21 cellular contexts compared by ENCODE assay signal in the genomic region with DNA sequence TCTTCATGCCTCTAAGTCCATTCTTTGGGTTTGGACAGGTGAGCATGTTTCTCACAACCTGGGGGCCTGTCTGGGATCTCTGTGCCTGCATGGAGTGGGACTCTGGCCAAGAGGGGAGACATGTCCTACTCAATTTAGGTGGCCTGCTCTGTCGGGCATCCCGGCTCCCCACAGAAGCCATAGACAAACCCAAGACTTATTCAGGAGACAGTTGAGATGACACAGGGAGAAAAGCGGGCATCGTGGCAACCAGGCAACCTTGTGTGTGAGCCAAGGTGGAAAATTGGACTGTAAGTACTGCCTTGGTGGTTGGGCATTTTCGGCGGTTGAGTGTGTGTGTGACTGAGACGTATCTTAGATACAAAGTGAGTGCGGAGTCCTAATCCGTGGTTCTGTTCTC. TPM values are rescaled to one million over a fixed set of nuclear protein-coding genes. Genes with fewer than 3 reads are reported as not detected.
DNase-seq lines count a peak whose midpoint lies in the region; FAIRE-seq and TF ChIP-seq lines count a peak whose summit lies in the region.
"Had no signal": no experiment of that assay in that cellular context is flagged by ENCODE, and none has a peak within 500 bp of the region (broad histone marks: within the 10 kb centered on the region; RNA-seq: fewer than 3 reads in every experiment).

No MANE protein-coding gene starts in this region.

- H3K36me3 ChIP-seq in Caco-2 (ENCODE audit: control insufficient read depth, insufficient read depth, low read length), result no peaks in the 10 kb centered on the region

- H3K36me3 Mint-ChIP-seq in Caco-2 (ENCODE audit: insufficient read depth, unreplicated experiment) (peaks cover 18% of the 10 kb centered on the region), osteocyte (ENCODE audit: unreplicated experiment) (peaks cover 10% of the 10 kb centered on the region)
- peaks cover 45% of the 10 kb centered on the region for H3K36me3 Mint-ChIP-seq in activated T-helper 2 cell treated with anti-CD3 and anti-CD28 coated beads, Interferon-gamma antibody, Interleukin-2, Interleukin-4, amounts not matched to agents 10 μg/mL and 5 μg/mL and 100 μg/mL, durations not matched to agents 14 hours and 24 hours and 36 hours (ENCODE audit: low read depth)
- H3K36me3 Mint-ChIP-seq: IgD-negative memory B cell had no signal

- H3K4me1 Mint-ChIP-seq in Caco-2 (ENCODE audit: low read depth, unreplicated experiment) (peaks cover 47% of the 10 kb centered on the region), osteocyte (ENCODE audit: unreplicated experiment) (peaks cover 22% of the 10 kb centered on the region)
- H3K4me1 Mint-ChIP-seq in activated T-helper 2 cell treated with anti-CD3 and anti-CD28 coated beads, Interferon-gamma antibody, Interleukin-2, Interleukin-4, amounts not matched to agents 10 μg/mL and 5 μg/mL and 100 μg/mL, durations not matched to agents 14 hours and 24 hours and 36 hours (ENCODE audit: low read depth), result peaks cover 61% of the 10 kb centered on the region

- BruUV-seq in Caco-2 (replicated peaks; lab: Mats Ljungman, UMichigan), result TSS peak; percentile 34

- H3K9me3 Mint-ChIP-seq in Caco-2 (ENCODE audit: unreplicated experiment) (no peaks in the 10 kb centered on the region), osteocyte (ENCODE audit: unreplicated experiment) (peaks cover 15% of the 10 kb centered on the region)
- peaks cover 11% of the 10 kb centered on the region for H3K9me3 Mint-ChIP-seq in activated T-helper 2 cell treated with anti-CD3 and anti-CD28 coated beads, Interferon-gamma antibody, Interleukin-2, Interleukin-4, amounts not matched to agents 10 μg/mL and 5 μg/mL and 100 μg/mL, durations not matched to agents 14 hours and 24 hours and 36 hours

- FAIRE-seq in RCC 7860 (lab: Jason Lieb, UNC), result no peak
- FAIRE-seq: A204.1, D721Med, G401.6, GM12892, GM19239 had no signal

- CTCF ChIA-PET in Caco-2 (lab: Charles Lee), result no interaction called here

- no peaks in the 10 kb centered on the region for H3K9me3 ChIP-seq in Caco-2

- H3K27ac Mint-ChIP-seq in Caco-2 (ENCODE audit: unreplicated experiment) (peak overlapping the region; percentile 92), osteocyte (ENCODE audit: unreplicated experiment) (peak overlapping the region; percentile 13)
- no peak overlapping the region for H3K27ac Mint-ChIP-seq in activated T-helper 2 cell treated with anti-CD3 and anti-CD28 coated beads, Interferon-gamma antibody, Interleukin-2, Interleukin-4, amounts not matched to agents 10 μg/mL and 5 μg/mL and 100 μg/mL, durations not matched to agents 14 hours and 24 hours and 36 hours
- H3K27ac Mint-ChIP-seq: IgD-negative memory B cell had no signal

- TF ChIP-seq CTCF in Caco-2 (IDR thresholded peaks at IDR 0.05; ENCODE audit: insufficient read depth in 1 of 2, low read depth in 1 of 2, low read length in 1 of 2, severe bottlenecking in 1 of 2, unreplicated experiment in 1 of 2), result no peak
- TF ChIP-seq CTCF in coronary artery (IDR thresholded peaks at IDR 0.05), result no peak
- TF ChIP-seq CTCF in osteocyte (IDR thresholded peaks at IDR 0.05), result no peak

- POLR2A ChIA-PET in Caco-2 (lab: Charles Lee), result no interaction called here

- H3K27me3 ChIP-seq in Caco-2 (replicated peaks; ENCODE audit: control insufficient read depth, insufficient read depth, low read length), result no peaks in the 10 kb centered on the region

- H3K27ac ChIP-seq in coronary artery, result no peak overlapping the region
- H3K27ac ChIP-seq: RWPE1 had no signal

- H3K4me1 ChIP-seq in Caco-2, result peaks cover 76% of the 10 kb centered on the region

- no peaks in the 10 kb centered on the region for H3K27me3 Mint-ChIP-seq in Caco-2 (ENCODE audit: insufficient read depth, unreplicated experiment)
- H3K27me3 Mint-ChIP-seq in osteocyte (ENCODE audit: unreplicated experiment), result no peaks in the 10 kb centered on the region
- no peaks in the 10 kb centered on the region for H3K27me3 Mint-ChIP-seq in activated T-helper 2 cell treated with anti-CD3 and anti-CD28 coated beads, Interferon-gamma antibody, Interleukin-2, Interleukin-4, amounts not matched to agents 10 μg/mL and 5 μg/mL and 100 μg/mL, durations not matched to agents 14 hours and 24 hours and 36 hours (ENCODE audit: low read depth)
- H3K27me3 Mint-ChIP-seq: IgD-negative memory B cell had no signal

- H3K4me3 ChIP-seq in Caco-2 (ENCODE audit: low read depth, low read length), result no peak overlapping the region
- H3K4me3 ChIP-seq in coronary artery, result no peak overlapping the region

- intact Hi-C loops in Caco-2 (cut with micrococcal nuclease; ENCODE audit: unreplicated experiment), result loop anchor here (2.0 kb wide), 1 partner anchor 77 kb away; no protein-coding TSS in a partner anchor
- intact Hi-C loops in activated T-helper 2 cell treated with anti-CD3 and anti-CD28 coated beads, Interferon-gamma antibody, Interleukin-2, Interleukin-4, amounts not matched to agents 10 μg/mL and 5 μg/mL and 100 μg/mL, durations not matched to agents 14 hours and 24 hours and 36 hours (cut with micrococcal nuclease), result no loop called here

- DNase-seq in activated CD8-positive, alpha-beta memory T cell treated with anti-CD3 and anti-CD28 coated beads, Interleukin-2, amount 50 U/mL, for 48 hours, result peak; percentile 25
- no peak for DNase-seq in activated CD8-positive, alpha-beta memory T cell treated with anti-CD3 and anti-CD28 coated beads, Interleukin-2, amount 50 U/mL, for 4 hours
- DNase-seq in Caco-2 (no peak), coronary artery (ENCODE audit: low spot score) (peak; percentile 56), osteocyte (ENCODE audit: extremely low spot score, unreplicated experiment) (peak; percentile 72), SHP77 treated with DMSO at 0.1 percent for 48 hours (lab: John Stamatoyannopoulos, UW) (no peak), RCC 7860 (ENCODE audit: low spot score) (no peak)
- DNase-seq in activated T-helper 2 cell treated with anti-CD3 and anti-CD28 coated beads, Interferon-gamma antibody, Interleukin-2, Interleukin-4, amounts not matched to agents 10 μg/mL and 5 μg/mL and 100 μg/mL, durations not matched to agents 14 hours and 24 hours and 36 hours (ENCODE audit: low spot score), result no peak
- DNase-seq: C1 segment of cervical spinal cord, DMS79 treated with DMSO at 0.1 percent for 48 hours, MV-4-11, NCI-H1436, NCI-H2081 treated with DMSO at 0.1 percent for 48 hours, NCI-H524 had no signal

- H3K4me3 Mint-ChIP-seq in Caco-2 (ENCODE audit: unreplicated experiment) (peak overlapping the region; percentile 65), osteocyte (ENCODE audit: unreplicated experiment) (no peak overlapping the region)
- no peak overlapping the region for H3K4me3 Mint-ChIP-seq in activated T-helper 2 cell treated with anti-CD3 and anti-CD28 coated beads, Interferon-gamma antibody, Interleukin-2, Interleukin-4, amounts not matched to agents 10 μg/mL and 5 μg/mL and 100 μg/mL, durations not matched to agents 14 hours and 24 hours and 36 hours (ENCODE audit: low read depth)
- H3K4me3 Mint-ChIP-seq: IgD-negative memory B cell had no signal

RNA-seq across cellular contexts. Expression of a gene that starts 40.5 kb away (rescaled TPM):
- total RNA-seq in Caco-2 (2022), result 14.7 and 18.1 TPM in 2 replicates
- total RNA-seq in osteocyte, result 11.9 and 12.7 TPM in 2 replicates
- 28.4 and 31.0 TPM in 2 replicates for total RNA-seq in activated T-helper 2 cell treated with anti-CD3 and anti-CD28 coated beads, Interferon-gamma antibody, Interleukin-2, Interleukin-4, amounts not matched to agents 10 μg/mL and 5 μg/mL and 100 μg/mL, durations not matched to agents 14 hours and 24 hours and 36 hours

Comparison
In these comparisons a context has a peak if more than half of its experiments do, and no peak if none do; other contexts are left out.
1. DNase-seq: peak in activated CD8-positive, alpha-beta memory T cell treated with anti-CD3 and anti-CD28 coated beads, Interleukin-2, amount 50 U/mL, for 48 hours (single experiment), coronary artery (single experiment) and osteocyte (single experiment); none in activated CD8-positive, alpha-beta memory T cell treated with anti-CD3 and anti-CD28 coated beads, Interleukin-2, amount 50 U/mL, for 4 hours (single experiment), Caco-2 (0 of 2), SHP77 treated with DMSO at 0.1 percent for 48 hours (single experiment), RCC 7860 (single experiment) and activated T-helper 2 cell treated with anti-CD3 and anti-CD28 coated beads, Interferon-gamma antibody, Interleukin-2, Interleukin-4, amounts not matched to agents 10 μg/mL and 5 μg/mL and 100 μg/mL, durations not matched to agents 14 hours and 24 hours and 36 hours (single experiment).